8 cellular contexts compared by ENCODE assay signal in the genomic region with DNA sequence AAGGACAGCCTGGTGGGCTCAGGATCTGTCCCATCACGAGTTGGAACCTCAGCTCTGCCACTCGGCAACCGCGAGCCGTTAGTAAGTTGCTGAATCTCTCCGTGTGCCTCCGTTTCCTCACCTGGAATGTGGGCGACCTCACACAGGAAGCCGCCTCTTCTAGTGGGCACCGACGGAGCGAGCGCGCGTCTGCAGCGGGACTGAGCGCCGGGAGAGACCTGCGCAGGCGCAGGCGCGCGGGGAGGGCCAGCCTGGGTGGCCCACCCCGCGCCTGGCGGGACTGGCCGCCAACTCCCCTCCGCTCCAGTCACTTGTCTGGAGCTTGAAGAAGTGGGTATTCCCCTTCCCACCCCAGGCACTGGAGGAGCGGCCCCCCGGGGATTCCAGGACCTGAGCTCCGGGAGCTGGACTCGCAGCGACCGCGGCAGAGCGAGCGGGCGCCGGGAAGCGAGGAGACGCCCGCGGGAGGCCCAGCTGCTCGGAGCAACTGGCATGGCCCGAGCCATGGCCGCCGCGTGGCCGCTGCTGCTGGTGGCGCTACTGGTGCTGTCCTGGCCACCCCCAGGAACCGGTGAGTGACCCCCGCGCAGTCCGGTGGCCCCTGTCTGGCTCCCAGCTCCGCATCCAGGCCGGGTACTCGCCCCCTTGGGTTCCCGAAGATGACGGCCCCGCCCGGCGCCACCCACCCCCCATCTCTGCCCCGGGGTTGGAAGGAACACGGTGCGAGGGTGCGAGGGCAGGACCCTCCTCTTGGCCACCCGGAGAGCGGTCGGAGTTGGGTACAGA. TPM values are rescaled to one million over a fixed set of nuclear protein-coding genes. Genes with fewer than 3 reads are reported as not detected.
A peak's percentile ranks its signal among the peaks of the same experiment; 100 is the strongest.
DNase-seq lines count a peak whose midpoint lies in the region; ATAC-seq and TF ChIP-seq lines count a peak whose summit lies in the region.

A gene with protein sequence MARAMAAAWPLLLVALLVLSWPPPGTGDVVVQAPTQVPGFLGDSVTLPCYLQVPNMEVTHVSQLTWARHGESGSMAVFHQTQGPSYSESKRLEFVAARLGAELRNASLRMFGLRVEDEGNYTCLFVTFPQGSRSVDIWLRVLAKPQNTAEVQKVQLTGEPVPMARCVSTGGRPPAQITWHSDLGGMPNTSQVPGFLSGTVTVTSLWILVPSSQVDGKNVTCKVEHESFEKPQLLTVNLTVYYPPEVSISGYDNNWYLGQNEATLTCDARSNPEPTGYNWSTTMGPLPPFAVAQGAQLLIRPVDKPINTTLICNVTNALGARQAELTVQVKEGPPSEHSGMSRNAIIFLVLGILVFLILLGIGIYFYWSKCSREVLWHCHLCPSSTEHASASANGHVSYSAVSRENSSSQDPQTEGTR (plus strand): TSS at position 306 of the 786 bp plus-strand sequence. CDS start 187 bp downstream, at position 493.

- H3K9me3 ChIP-seq in esophagus squamous epithelium (no peaks in the 10 kb centered on the region), mononuclear cell (ENCODE audit: low read depth, low read length) (no peaks in the 10 kb centered on the region)

- H3K79me2 ChIP-seq in ACC112 (ENCODE audit: control insufficient read depth, insufficient read depth, low read length, unreplicated experiment): peaks cover 29% of the 10 kb centered on the region

- H3K36me3 ChIP-seq in ACC112 (ENCODE audit: insufficient read depth, low read length): peaks cover 3% of the 10 kb centered on the region; the same call in 1 of the 2 replicates
- H3K36me3 ChIP-seq in esophagus squamous epithelium: peaks cover 0 to 15% (median 0%) of the 10 kb centered on the region in 3 donors

- H3K27ac ChIP-seq in ACC112 (ENCODE audit: low read depth, low read length): peak within 1 kb of the TSS; percentile 61
- H3K27ac ChIP-seq in esophagus squamous epithelium: peak within 1 kb of the TSS; percentile 80 to 89 (median 84)

- intact Hi-C loops in esophagus squamous epithelium (cut with DNase I): no loop called here

- TF ChIP-seq CTCF in esophagus squamous epithelium (IDR thresholded peaks at IDR 0.05): peak in 1 of 6 experiments; percentile 11

- H3K27ac Mint-ChIP-seq in stimulated activated effector memory CD8-positive, alpha-beta T cell treated with anti-CD3 and anti-CD28 coated beads, Interleukin-12 subunit alpha, Interleukin-12 subunit beta, amount 100 ng/mL, for 72 hours: no peak within 1 kb of the TSS

- H3K4me1 Mint-ChIP-seq in stimulated activated effector memory CD8-positive, alpha-beta T cell treated with anti-CD3 and anti-CD28 coated beads, Interleukin-12 subunit alpha, Interleukin-12 subunit beta, amount 100 ng/mL, for 72 hours: no peaks in the 10 kb centered on the region

- no peaks in the 10 kb centered on the region for H3K27me3 ChIP-seq in ACC112 (ENCODE audit: insufficient read depth, low read length)
- no peaks in the 10 kb centered on the region for H3K27me3 ChIP-seq in esophagus squamous epithelium
- H3K27me3 ChIP-seq in mononuclear cell (ENCODE audit: insufficient read depth, low read length): no peaks in the 10 kb centered on the region

- 0 to 10% methylated on average over 1 to 2 of the region's 69 CpGs for WGBS in esophagus squamous epithelium, 2 donors

- no peak within 1 kb of the TSS for H2AFZ ChIP-seq in ACC112 (ENCODE audit: low read length, unreplicated experiment)

- TF ChIP-seq POLR2A in esophagus squamous epithelium (IDR thresholded peaks at IDR 0.05): peak in 2 of 4 donors; percentile 17 to 67

- DNase-seq in H4 (ENCODE audit: low spot score): peak; percentile 52
- DNase-seq in NCI-H526 (lab: John Stamatoyannopoulos, UW): peak; percentile 37 to 86
- peak; percentile 19 for DNase-seq in activated T-cell treated with anti-CD3 and anti-CD28 coated beads for 4 hours
- no peak for DNase-seq in esophagus squamous epithelium (lab: John Stamatoyannopoulos, UW)
- peak in 1 of 2 donors; percentile 59 for DNase-seq in stimulated activated effector memory CD8-positive, alpha-beta T cell treated with anti-CD3 and anti-CD28 coated beads, Interleukin-12 subunit alpha, Interleukin-12 subunit beta, amount 100 ng/mL, for 72 hours (ENCODE audit: low spot score in 2 of 2)

- H3K4me1 ChIP-seq in ACC112 (ENCODE audit: control insufficient read depth, insufficient read depth, low read length, unreplicated experiment) (peaks cover 30% of the 10 kb centered on the region), esophagus squamous epithelium (peaks cover 0 to 46% (median 6%) of the 10 kb centered on the region in 3 donors), mononuclear cell (ENCODE audit: insufficient read depth, low read length) (peaks cover 11% of the 10 kb centered on the region)

- peak within 1 kb of the TSS; percentile 63 for H3K4me3 Mint-ChIP-seq in stimulated activated effector memory CD8-positive, alpha-beta T cell treated with anti-CD3 and anti-CD28 coated beads, Interleukin-12 subunit alpha, Interleukin-12 subunit beta, amount 100 ng/mL, for 72 hours

- ATAC-seq in stimulated activated effector memory CD8-positive, alpha-beta T cell treated with anti-CD3 and anti-CD28 coated beads, Interleukin-12 subunit alpha, Interleukin-12 subunit beta, amount 100 ng/mL, for 72 hours: peak; percentile 82
- ATAC-seq in HG03460 (IDR thresholded peaks at IDR 0.05; ENCODE audit: unreplicated experiment): no peak

- H3K36me3 Mint-ChIP-seq in stimulated activated effector memory CD8-positive, alpha-beta T cell treated with anti-CD3 and anti-CD28 coated beads, Interleukin-12 subunit alpha, Interleukin-12 subunit beta, amount 100 ng/mL, for 72 hours: no peaks in the 10 kb centered on the region

- H3K9me3 Mint-ChIP-seq in stimulated activated effector memory CD8-positive, alpha-beta T cell treated with anti-CD3 and anti-CD28 coated beads, Interleukin-12 subunit alpha, Interleukin-12 subunit beta, amount 100 ng/mL, for 72 hours: no peaks in the 10 kb centered on the region

- peak within 1 kb of the TSS; percentile 92 for H3K4me3 ChIP-seq in ACC112 (ENCODE audit: low read depth, low read length)
- H3K4me3 ChIP-seq in esophagus squamous epithelium: peak within 1 kb of the TSS; percentile 65 to 90 (median 77)
- H3K4me3 ChIP-seq in mononuclear cell (ENCODE audit: low read length): peak within 1 kb of the TSS; percentile 51

RNA-seq across cellular contexts. Expression of the gene that starts here (rescaled TPM):
- 41.9 and 46.0 TPM in 2 replicates for total RNA-seq in H4 (2014; rRNA removed; shearing (Covaris generic))
- total RNA-seq in esophagus squamous epithelium (10 to 100 TPM; 13.2 to 21.9 (median 20.9) TPM), mononuclear cell (4.5 TPM)
